Comparison of ENCODE assay signal across 14 cellular contexts in genomic region chr4:142474398-142475087, GRCh38.
DNase-seq lines count a peak whose midpoint lies in the region; ATAC-seq, FAIRE-seq and TF ChIP-seq lines count a peak whose summit lies in the region.
"Had no signal": no experiment of that assay in that cellular context is flagged by ENCODE, and none has a peak within 500 bp of the region (broad histone marks: within the 10 kb centered on the region; RNA-seq: fewer than 3 reads in every experiment).

No MANE protein-coding gene starts in this region.

- no peaks in the 10 kb centered on the region for H3K36me3 ChIP-seq in Peyer's patch
- H3K36me3 ChIP-seq in OCI-LY7 (ENCODE audit: insufficient read depth, low read length), result no peaks in the 10 kb centered on the region
- H3K36me3 ChIP-seq: BLaER1 treated with 17β-estradiol and CSF1 and Interleukin-3, amounts not matched to agents 10 nM and 100 nM had no signal

- DNase-seq in LoVo (ENCODE audit: low spot score), result peak; percentile 48
- peak in 2 of 3 donors; percentile 50 to 55 for DNase-seq in Peyer's patch
- peak; percentile 92 for DNase-seq in islet precursor cell
- DNase-seq in GM19239 (ENCODE audit: insufficient read length, low spot score), result no peak
- DNase-seq in OCI-LY7 (ENCODE audit: low spot score), result no peak
- DNase-seq: activated gamma-delta T cell treated with Interleukin-2 at 50 U/mL for 16 hours, HFFc6, immature natural killer cell had no signal

- no peaks in the 10 kb centered on the region for H3K79me2 ChIP-seq in OCI-LY7 (ENCODE audit: insufficient read depth, low read depth, low read length)
- H3K79me2 ChIP-seq: parathyroid adenoma had no signal

- H3K4me2 ChIP-seq in OCI-LY7 (ENCODE audit: low read length), result no peak overlapping the region

- TF ChIP-seq POLR2A in Peyer's patch (IDR thresholded peaks at IDR 0.05), result no peak

- CTCF ChIA-PET in OCI-LY7 (lab: Charles Lee; ENCODE audit: unreplicated experiment), result interaction anchor here (0.6 kb wide), 1 partner anchor 68 kb away, joined by 3 read pairs; no protein-coding TSS in a partner anchor

- H3K9me2 ChIP-seq in OCI-LY7 (ENCODE audit: insufficient read depth, low read length), result no peaks in the 10 kb centered on the region

- H4K20me1 ChIP-seq in OCI-LY7 (ENCODE audit: insufficient read depth, low read length), result no peaks in the 10 kb centered on the region
- H4K20me1 ChIP-seq: BLaER1 treated with 17β-estradiol and CSF1 and Interleukin-3, amounts not matched to agents 10 nM and 100 nM had no signal

- no peak overlapping the region for H3K4me3 ChIP-seq in Peyer's patch
- H3K4me3 ChIP-seq in OCI-LY7 (ENCODE audit: low read depth, low read length, poor library complexity, severe bottlenecking), result no peak overlapping the region
- H3K4me3 ChIP-seq: BLaER1 treated with 17β-estradiol and CSF1 and Interleukin-3, amounts not matched to agents 10 nM and 100 nM had no signal

- H3K9me3 ChIP-seq in Peyer's patch (no peaks in the 10 kb centered on the region), OCI-LY7 (ENCODE audit: low read length) (no peaks in the 10 kb centered on the region)
- H3K9me3 ChIP-seq: BLaER1 treated with 17β-estradiol and CSF1 and Interleukin-3, amounts not matched to agents 10 nM and 100 nM had no signal

- FAIRE-seq in GM19239 (lab: Jason Lieb, UNC), result no peak
- FAIRE-seq: endometrium had no signal

- peaks cover 0 to 15% (median 0%) of the 10 kb centered on the region in 4 donors for H3K4me1 ChIP-seq in Peyer's patch
- H3K4me1 ChIP-seq in OCI-LY7 (ENCODE audit: insufficient read depth, low read length, poor library complexity, severe bottlenecking), result no peaks in the 10 kb centered on the region
- H3K4me1 ChIP-seq: parathyroid adenoma had no signal

- intact Hi-C loops in OCI-LY7 (cut with micrococcal nuclease; ENCODE audit: unreplicated experiment), result no loop called here

- H3K27ac ChIP-seq in C4-2B (peak overlapping the region; percentile 20), Peyer's patch (peak overlapping the region in 2 of 4 donors; percentile 53 to 61), OCI-LY7 (ENCODE audit: low read depth, low read length, poor library complexity, severe bottlenecking) (no peak overlapping the region)
- H3K27ac ChIP-seq: BLaER1 treated with 17β-estradiol and CSF1 and Interleukin-3, amounts not matched to agents 10 nM and 100 nM; parathyroid adenoma had no signal

- H2AFZ ChIP-seq in OCI-LY7 (ENCODE audit: low read length), result no peak overlapping the region
- H2AFZ ChIP-seq: parathyroid adenoma had no signal

- TF ChIP-seq CTCF in C4-2B (conservative IDR thresholded peaks at IDR 0.05), result no peak
- no peak for TF ChIP-seq CTCF in Peyer's patch (IDR thresholded peaks at IDR 0.05)
- no peak for TF ChIP-seq CTCF in OCI-LY7 (conservative IDR thresholded peaks at IDR 0.05; ENCODE audit: low read length)

- no TSS peak for BruUV-seq in OCI-LY7 (replicated peaks; lab: Mats Ljungman, UMichigan)

- ATAC-seq in GM21381 (IDR thresholded peaks at IDR 0.05; ENCODE audit: unreplicated experiment) (no peak), GM21423 (IDR thresholded peaks at IDR 0.05; ENCODE audit: unreplicated experiment) (no peak)

- no peaks in the 10 kb centered on the region for H3K27me3 ChIP-seq in Peyer's patch
- H3K27me3 ChIP-seq: BLaER1 treated with 17β-estradiol and CSF1 and Interleukin-3, amounts not matched to agents 10 nM and 100 nM had no signal

- POLR2A ChIA-PET in OCI-LY7 (lab: Charles Lee), result interaction anchor here (1.1 kb wide), 1 partner anchor 139 kb away, joined by 3 read pairs; no protein-coding TSS in a partner anchor

Comparison
In these comparisons a context has a peak if more than half of its experiments do, and no peak if none do; other contexts are left out.
1. DNase-seq: peak in LoVo (single experiment), Peyer's patch (2 of 3) and islet precursor cell (single experiment); none in GM19239 (single experiment) and OCI-LY7 (single experiment).